In genomic region chr14:22221508-22221907, GRCh38 we compare ENCODE assay signal across 8 cellular contexts.
A peak's percentile ranks its signal among the peaks of the same experiment; 100 is the strongest.
DNase-seq lines count a peak whose midpoint lies in the region; ATAC-seq, FAIRE-seq and TF ChIP-seq lines count a peak whose summit lies in the region.

No MANE protein-coding gene starts in this region.

- no peak for FAIRE-seq in bronchial epithelial cell (lab: Jason Lieb, UNC)

- H3K27ac Mint-ChIP-seq in MCF 10A (ENCODE audit: low read depth, unreplicated experiment): no peak overlapping the region

- H3K27me3 Mint-ChIP-seq in MCF 10A (ENCODE audit: insufficient read depth, unreplicated experiment): peaks cover 24% of the 10 kb centered on the region

- H3K4me3 ChIP-seq in breast epithelium: no peak overlapping the region
- no peak overlapping the region for H3K4me3 ChIP-seq in NB4 (ENCODE audit: low read depth, low read length)
- no peak overlapping the region for H3K4me3 ChIP-seq in bronchial epithelial cell (ENCODE audit: low read depth, low read length)

- H3K9me3 Mint-ChIP-seq in MCF 10A (ENCODE audit: unreplicated experiment): no peaks in the 10 kb centered on the region

- H3K9me3 ChIP-seq in breast epithelium: no peaks in the 10 kb centered on the region

- ATAC-seq in esophagus mucosa: no peak

- H3K36me3 Mint-ChIP-seq in MCF 10A (ENCODE audit: insufficient read depth, unreplicated experiment): no peaks in the 10 kb centered on the region

- H3K4me1 Mint-ChIP-seq in MCF 10A (ENCODE audit: insufficient read depth, unreplicated experiment): peaks cover 8% of the 10 kb centered on the region

- TF ChIP-seq CTCF in MCF 10A (IDR thresholded peaks at IDR 0.05; ENCODE audit: unreplicated experiment) (peak; percentile 43), breast epithelium (IDR thresholded peaks at IDR 0.05) (no peak), NB4 (IDR thresholded peaks at IDR 0.05; ENCODE audit: low read depth, low read length) (peak; percentile 38), bronchial epithelial cell (IDR thresholded peaks at IDR 0.05; ENCODE audit: insufficient read depth, low read length, severe bottlenecking) (peak; percentile 45)

- DNase-seq in MCF 10A (ENCODE audit: unreplicated experiment): peak; percentile 33
- no peak for DNase-seq in breast epithelium (ENCODE audit: low spot score in 2 of 2)
- peak; percentile 37 for DNase-seq in NB4 (ENCODE audit: low read depth)
- DNase-seq in bronchial epithelial cell (ENCODE audit: low read depth): peak; percentile 52
- DNase-seq in stromal cell of bone marrow (ENCODE audit: low read depth): peak; percentile 6
- no peak for DNase-seq in substantia nigra (lab: John Stamatoyannopoulos, UW)
- DNase-seq in DMS114 treated with DMSO at 0.1 percent for 48 hours (lab: John Stamatoyannopoulos, UW; ENCODE audit: unreplicated experiment): no peak

- no peak overlapping the region for H3K27ac ChIP-seq in breast epithelium
- no peak overlapping the region for H3K27ac ChIP-seq in substantia nigra (ENCODE audit: low read depth, low read length, poor library complexity, severe bottlenecking)

- TF ChIP-seq POLR2A in breast epithelium (IDR thresholded peaks at IDR 0.05): no peak
- no peak for TF ChIP-seq POLR2A in NB4 (IDR thresholded peaks at IDR 0.05; ENCODE audit: extremely low read depth, insufficient read length)

- CTCF ChIA-PET in MCF 10A (lab: Yijun Ruan, JAX): interaction anchor here (0.6 to 1.7 kb wide), 24 partner anchors 12 to 1932 kb away, joined by 3 to 10 read pairs (median 4); no protein-coding TSS in a partner anchor

- no peak overlapping the region for H3K4me3 Mint-ChIP-seq in MCF 10A (ENCODE audit: unreplicated experiment)

- POLR2A ChIA-PET in MCF 10A (lab: Yijun Ruan, JAX): interaction anchor here (0.6 kb wide), 1 partner anchor 8 kb away, joined by 4 read pairs; no protein-coding TSS in a partner anchor

- H3K36me3 ChIP-seq in breast epithelium (no peaks in the 10 kb centered on the region), bronchial epithelial cell (ENCODE audit: control insufficient read depth, insufficient read depth, low read length) (no peaks in the 10 kb centered on the region)

- H3K27me3 ChIP-seq in breast epithelium: no peaks in the 10 kb centered on the region
- H3K27me3 ChIP-seq in bronchial epithelial cell (ENCODE audit: control insufficient read depth, insufficient read depth, low read length): no peaks in the 10 kb centered on the region

- BruUV-seq in MCF 10A (replicated peaks; lab: Mats Ljungman, UMichigan): no TSS peak

- intact Hi-C loops in MCF 10A (cut with micrococcal nuclease) (loop anchor here (2.0 kb wide), 1 partner anchor 97 kb away; no protein-coding TSS in a partner anchor), breast epithelium (cut with DNase I; ENCODE audit: low total_unique reads) (no loop called here)

- no peaks in the 10 kb centered on the region for H3K4me1 ChIP-seq in breast epithelium

Comparison
In these comparisons a context has a peak if more than half of its experiments do, and no peak if none do; other contexts are left out.
1. DNase-seq: peak in MCF 10A (single experiment), NB4 (single experiment), bronchial epithelial cell (single experiment) and stromal cell of bone marrow (single experiment); none in breast epithelium (0 of 2), substantia nigra (0 of 49) and DMS114 treated with DMSO at 0.1 percent for 48 hours (single experiment).
2. CTCF ChIP-seq: peak in MCF 10A (single experiment), NB4 (single experiment) and bronchial epithelial cell (single experiment); none in breast epithelium (0 of 3).